ENCODE assay signal across 8 cellular contexts in genomic region chr2:85420743-85421705, GRCh38.
A peak's percentile ranks its signal among the peaks of the same experiment; 100 is the strongest.
DNase-seq lines count a peak whose midpoint lies in the region; ATAC-seq lines count a peak whose summit lies in the region.

No MANE protein-coding gene starts in this region.

- H3K27ac ChIP-seq in layer of hippocampus (ENCODE audit: low read depth, low read length): peak overlapping the region; percentile 98

- peak; percentile 45 for ATAC-seq in GM18861 (IDR thresholded peaks at IDR 0.05; ENCODE audit: unreplicated experiment)
- ATAC-seq in HG03139 (IDR thresholded peaks at IDR 0.05; ENCODE audit: unreplicated experiment): peak; percentile 64

- peak; percentile 75 for DNase-seq in ACHN
- DNase-seq in NCI-H2196 treated with DMSO at 0.1 percent for 48 hours (lab: John Stamatoyannopoulos, UW; ENCODE audit: unreplicated experiment): peak; percentile 52
- DNase-seq in activated CD4-positive, CD25-positive, alpha-beta regulatory T cell treated with anti-CD3 and anti-CD28 coated beads, Interleukin-2, amount 50 U/mL, for 72 hours: peak; percentile 98
- DNase-seq in cerebellar cortex (ENCODE audit: low spot score): peak; percentile 88
- peak; percentile 96 to 97 for DNase-seq in stimulated activated CD4-positive, alpha-beta T cell treated with anti-CD3 and anti-CD28 coated beads, Interleukin-2, amount 100 ng/mL, for 24 hours

- in situ Hi-C loops in ACHN (cut with HindIII; ENCODE audit: low pct_ligation_motif_present, low pct_unique_long_range_greater_than_20kb, low sequenced_read_pairs): loop anchor here (5.0 kb wide), 1 partner anchor 126 kb away; no protein-coding TSS in a partner anchor

- H3K27me3 ChIP-seq in layer of hippocampus (ENCODE audit: control insufficient read depth, insufficient read depth, low read length): no peaks in the 10 kb centered on the region

Comparison
In these comparisons a context has a peak if more than half of its experiments do, and no peak if none do; other contexts are left out.
1. Peak in every context shown above with its lines: DNase-seq, ATAC-seq and H3K27ac ChIP-seq.